19 cellular contexts compared by ENCODE assay signal in the genomic region with DNA sequence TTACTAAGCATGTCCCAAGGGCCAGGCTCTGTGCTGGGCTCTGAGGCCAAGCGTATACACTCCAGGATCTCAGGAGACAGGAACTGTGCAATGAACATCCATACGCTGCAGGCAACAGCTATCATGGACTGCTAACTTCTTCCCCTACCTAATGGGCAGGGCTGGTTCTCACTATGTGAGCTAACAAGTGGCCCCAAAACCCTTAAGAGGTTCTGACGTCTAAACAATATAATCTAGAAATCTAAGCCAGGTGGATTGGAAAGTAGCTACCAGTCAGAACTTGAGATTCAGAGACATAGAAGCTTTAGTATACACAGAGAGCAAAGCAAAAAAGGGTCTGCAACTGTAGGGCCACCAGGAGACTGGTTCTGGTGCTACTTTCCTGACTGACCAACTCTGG. TPM values are rescaled to one million over a fixed set of nuclear protein-coding genes. Genes with fewer than 3 reads are reported as not detected.
A peak's percentile ranks its signal among the peaks of the same experiment; 100 is the strongest.
DNase-seq lines count a peak whose midpoint lies in the region; ATAC-seq and TF ChIP-seq lines count a peak whose summit lies in the region.
"Had no signal": no experiment of that assay in that cellular context is flagged by ENCODE, and none has a peak within 500 bp of the region (broad histone marks: within the 10 kb centered on the region; RNA-seq: fewer than 3 reads in every experiment).

No MANE protein-coding gene starts in this region.

- no peaks in the 10 kb centered on the region for H3K9me3 ChIP-seq in Caco-2
- H3K9me3 ChIP-seq in adrenal gland (replicated peaks in 1 of 3): no peaks in the 10 kb centered on the region
- H3K9me3 ChIP-seq in hepatocyte (ENCODE audit: low read depth): no peaks in the 10 kb centered on the region
- H3K9me3 ChIP-seq in neutrophil: no peaks in the 10 kb centered on the region
- H3K9me3 ChIP-seq: HAP-1 had no signal

- no TSS peak for BruUV-seq in Caco-2 (replicated peaks; lab: Mats Ljungman, UMichigan)

- H3K4me3 ChIP-seq in Caco-2 (ENCODE audit: low read depth, low read length) (no peak overlapping the region), adrenal gland (no peak overlapping the region), hepatocyte (no peak overlapping the region), neutrophil (ENCODE audit: low read depth in 1 of 2, low read length in 1 of 2) (no peak overlapping the region)
- H3K4me3 ChIP-seq: HAP-1, SK-N-MC had no signal

- CTCF ChIA-PET in Caco-2 (lab: Charles Lee): no interaction called here
- CTCF ChIA-PET in activated CD4-positive, alpha-beta memory T cell treated with anti-CD3 and anti-CD28 coated beads, Interleukin-2, amount 10 ng/mL, durations not matched to agents 7 days and 5 days (lab: Charles Lee): no interaction called here

- no peak for TF ChIP-seq POLR2A in adrenal gland (IDR thresholded peaks at IDR 0.05)

- peaks cover 60% of the 10 kb centered on the region for H4K20me1 ChIP-seq in hepatocyte (ENCODE audit: insufficient read depth, poor library complexity, severe bottlenecking)

- no peak overlapping the region for H3K4me3 Mint-ChIP-seq in Caco-2 (ENCODE audit: unreplicated experiment)
- H3K4me3 Mint-ChIP-seq in activated CD4-positive, alpha-beta memory T cell treated with anti-CD3 and anti-CD28 coated beads, Interleukin-2, amount 10 ng/mL, durations not matched to agents 7 days and 5 days: no peak overlapping the region
- H3K4me3 Mint-ChIP-seq: CD8-positive, alpha-beta memory T cell had no signal

- intact Hi-C loops in Caco-2 (cut with micrococcal nuclease; ENCODE audit: unreplicated experiment): no loop called here
- intact Hi-C loops in adrenal gland (cut with DNase I): no loop called here

- H3K9me3 Mint-ChIP-seq in Caco-2 (ENCODE audit: unreplicated experiment): no peaks in the 10 kb centered on the region
- no peaks in the 10 kb centered on the region for H3K9me3 Mint-ChIP-seq in activated CD4-positive, alpha-beta memory T cell treated with anti-CD3 and anti-CD28 coated beads, Interleukin-2, amount 10 ng/mL, durations not matched to agents 7 days and 5 days
- H3K9me3 Mint-ChIP-seq: CD8-positive, alpha-beta memory T cell; IgD-negative memory B cell had no signal

- TF ChIP-seq CTCF in Caco-2 (IDR thresholded peaks at IDR 0.05; ENCODE audit: insufficient read depth in 1 of 2, low read depth in 1 of 2, low read length in 1 of 2, severe bottlenecking in 1 of 2, unreplicated experiment in 1 of 2): no peak
- no peak for TF ChIP-seq CTCF in adrenal gland (IDR thresholded peaks at IDR 0.05)
- no peak for TF ChIP-seq CTCF in hepatocyte (IDR thresholded peaks at IDR 0.05; ENCODE audit: poor library complexity)
- no peak for TF ChIP-seq CTCF in neutrophil (IDR thresholded peaks at IDR 0.05)

- H3K27me3 ChIP-seq in Caco-2 (replicated peaks; ENCODE audit: control insufficient read depth, insufficient read depth, low read length): no peaks in the 10 kb centered on the region
- no peaks in the 10 kb centered on the region for H3K27me3 ChIP-seq in adrenal gland
- H3K27me3 ChIP-seq in hepatocyte: no peaks in the 10 kb centered on the region
- no peaks in the 10 kb centered on the region for H3K27me3 ChIP-seq in neutrophil

- ATAC-seq in HG02852 (IDR thresholded peaks at IDR 0.05; ENCODE audit: unreplicated experiment): no peak
- no peak for ATAC-seq in GM21723 (IDR thresholded peaks at IDR 0.05; ENCODE audit: unreplicated experiment)

- 69 to 90% (median 87%) methylated on average over 3 of the region's 3 CpGs for WGBS in adrenal gland, 4 donors
- WGBS in hepatocyte (ENCODE audit: low lambda C conversion rate, missing lambda C conversion rate): 68% methylated on average over 3 of the region's 3 CpGs

- H3K4me1 ChIP-seq in Caco-2 (peaks cover 14% of the 10 kb centered on the region; the same call in 1 of the 2 replicates), adrenal gland (replicated peaks in 1 of 2) (peaks cover 58 to 76% of the 10 kb centered on the region in 2 donors), hepatocyte (ENCODE audit: insufficient read depth) (peaks cover 19% of the 10 kb centered on the region), neutrophil (ENCODE audit: control insufficient read depth in 1 of 2, insufficient read depth in 1 of 2, low read depth in 1 of 2, low read length in 1 of 2) (peaks cover 0 to 7% of the 10 kb centered on the region in 2 experiments)

- H3K9me2 ChIP-seq in hepatocyte (replicated peaks; ENCODE audit: insufficient read depth): no peaks in the 10 kb centered on the region

- peaks cover 9% of the 10 kb centered on the region for H3K36me3 Mint-ChIP-seq in Caco-2 (ENCODE audit: insufficient read depth, unreplicated experiment)
- H3K36me3 Mint-ChIP-seq in activated CD4-positive, alpha-beta memory T cell treated with anti-CD3 and anti-CD28 coated beads, Interleukin-2, amount 10 ng/mL, durations not matched to agents 7 days and 5 days (ENCODE audit: low read depth): no peaks in the 10 kb centered on the region
- H3K36me3 Mint-ChIP-seq: CD8-positive, alpha-beta memory T cell had no signal

- POLR2A ChIA-PET in Caco-2 (lab: Charles Lee): no interaction called here
- POLR2A ChIA-PET in activated CD4-positive, alpha-beta memory T cell treated with anti-CD3 and anti-CD28 coated beads, Interleukin-2, amount 10 ng/mL, durations not matched to agents 7 days and 5 days (lab: Charles Lee): no interaction called here

- H3K27me3 Mint-ChIP-seq in Caco-2 (ENCODE audit: insufficient read depth, unreplicated experiment): no peaks in the 10 kb centered on the region
- peaks cover 2% of the 10 kb centered on the region for H3K27me3 Mint-ChIP-seq in activated CD4-positive, alpha-beta memory T cell treated with anti-CD3 and anti-CD28 coated beads, Interleukin-2, amount 10 ng/mL, durations not matched to agents 7 days and 5 days
- H3K27me3 Mint-ChIP-seq: IgD-negative memory B cell had no signal

- H3K36me3 ChIP-seq in Caco-2 (ENCODE audit: control insufficient read depth, insufficient read depth, low read length): no peaks in the 10 kb centered on the region
- H3K36me3 ChIP-seq in adrenal gland (replicated peaks in 1 of 2): peaks cover 0 to 29% of the 10 kb centered on the region in 2 donors
- H3K36me3 ChIP-seq in hepatocyte (replicated peaks; ENCODE audit: insufficient read depth, low read depth): no peaks in the 10 kb centered on the region
- H3K36me3 ChIP-seq in neutrophil: peaks cover 22% of the 10 kb centered on the region
- H3K36me3 ChIP-seq: HAP-1 had no signal

- H3K79me2 ChIP-seq in hepatocyte: peaks cover 94% of the 10 kb centered on the region

- DNase-seq in Caco-2 (no peak), adrenal gland (no peak), hepatocyte (ENCODE audit: low spot score) (no peak), NCI-H1436 treated with DMSO at 0.1 percent for 48 hours (lab: John Stamatoyannopoulos, UW) (no peak)
- DNase-seq in activated CD4-positive, alpha-beta memory T cell treated with anti-CD3 and anti-CD28 coated beads, Interleukin-2, amount 10 ng/mL, durations not matched to agents 7 days and 5 days: no peak
- DNase-seq: AML-193; CD8-positive, alpha-beta memory T cell; NCI-H1694 treated with DMSO at 0.1 percent for 48 hours; NCI-H2081 treated with DMSO at 0.1 percent for 48 hours; NCI-H2171 treated with DMSO at 0.1 percent for 48 hours; NCI-H526; SHP77 had no signal

- no peaks in the 10 kb centered on the region for H3K4me1 Mint-ChIP-seq in Caco-2 (ENCODE audit: low read depth, unreplicated experiment)
- no peaks in the 10 kb centered on the region for H3K4me1 Mint-ChIP-seq in activated CD4-positive, alpha-beta memory T cell treated with anti-CD3 and anti-CD28 coated beads, Interleukin-2, amount 10 ng/mL, durations not matched to agents 7 days and 5 days
- H3K4me1 Mint-ChIP-seq: CD8-positive, alpha-beta memory T cell had no signal

- no peak overlapping the region for H2AFZ ChIP-seq in hepatocyte

- H3K27ac Mint-ChIP-seq in Caco-2 (ENCODE audit: unreplicated experiment): peak overlapping the region; percentile 39
- H3K27ac Mint-ChIP-seq in activated CD4-positive, alpha-beta memory T cell treated with anti-CD3 and anti-CD28 coated beads, Interleukin-2, amount 10 ng/mL, durations not matched to agents 7 days and 5 days: no peak overlapping the region
- H3K27ac Mint-ChIP-seq: IgD-negative memory B cell had no signal

- H3K27ac ChIP-seq in adrenal gland: peak overlapping the region in 3 of 5 donors; percentile 21 to 45 (median 33)
- peak overlapping the region; percentile 67 for H3K27ac ChIP-seq in hepatocyte
- H3K27ac ChIP-seq in neutrophil: peak overlapping the region; percentile 0
- H3K27ac ChIP-seq: C4-2B, SK-N-MC had no signal

- peak overlapping the region; percentile 48 for H3K4me2 ChIP-seq in hepatocyte

RNA-seq across cellular contexts. Expression of a gene that starts 27.6 kb away (rescaled TPM):
- total RNA-seq in Caco-2 (2022) (14.0 and 20.7 TPM in 2 replicates), adrenal gland (100 to 1,000 TPM; 101 to 446 (median 195) TPM), hepatocyte (76.1 and 87.4 TPM in 2 replicates)
- polyA plus RNA-seq in adrenal gland (10 to 100 TPM; 26.8 to 58.4 (median 49.2) TPM), hepatocyte (11.9 and 14.5 TPM in 2 replicates)
- total RNA-seq in activated CD4-positive, alpha-beta memory T cell treated with anti-CD3 and anti-CD28 coated beads, Interleukin-2, amount 10 ng/mL, durations not matched to agents 7 days and 5 days: 1 to 10 TPM in 1 of 2 experiments, under 1 TPM in 1; 0.93 to 1.6 TPM
- polyA plus RNA-seq: CD8-positive, alpha-beta memory T cell had no signal

Comparison
In these comparisons a context has a peak if more than half of its experiments do, and no peak if none do; other contexts are left out.
1. H3K27ac ChIP-seq: peak in every context shown above with its lines; median percentile 67 in hepatocyte; 33 in adrenal gland; 0 in neutrophil.